ENCODE assay signal across 8 cellular contexts in genomic region chr13:33541962-33542308, GRCh38.
DNase-seq lines count a peak whose midpoint lies in the region; ATAC-seq and TF ChIP-seq lines count a peak whose summit lies in the region.

No MANE protein-coding gene starts in this region.

- POLR2A ChIA-PET in CD8-positive, alpha-beta memory T cell (lab: Charles Lee) = interaction anchor here (1.8 kb wide), 1 partner anchor 956 kb away, joined by 6 read pairs; the partner anchor contains the start of gene PDS5B

- H3K36me3 Mint-ChIP-seq in CD8-positive, alpha-beta memory T cell = peaks cover 0 to 12% (median 2%) of the 10 kb centered on the region in 3 donors

- CTCF ChIA-PET in CD8-positive, alpha-beta memory T cell (lab: Charles Lee) = no interaction called here

- no peak for ATAC-seq in GM21447 (IDR thresholded peaks at IDR 0.05; ENCODE audit: unreplicated experiment)
- no peak for ATAC-seq in GM18511 (IDR thresholded peaks at IDR 0.05; ENCODE audit: unreplicated experiment)

- peaks cover 38% of the 10 kb centered on the region for H3K4me1 ChIP-seq in CD8-positive, alpha-beta memory T cell (ENCODE audit: insufficient read depth, low read length)
- H3K4me1 ChIP-seq in OCI-LY3 (ENCODE audit: low read length) (peaks cover 28% of the 10 kb centered on the region), endocrine pancreas (ENCODE audit: control insufficient read depth, insufficient read depth, low read length) (peaks cover 28% of the 10 kb centered on the region), neutrophil (ENCODE audit: control insufficient read depth in 1 of 2, insufficient read depth in 1 of 2, low read depth in 1 of 2, low read length in 1 of 2) (peaks cover 31 to 32% of the 10 kb centered on the region in 2 experiments)

- peak overlapping the region; percentile 73 for H3K4me2 ChIP-seq in OCI-LY3 (ENCODE audit: low read length)

- peaks cover 0 to 2% of the 10 kb centered on the region in 2 donors for H3K27me3 Mint-ChIP-seq in CD8-positive, alpha-beta memory T cell

- H3K27ac ChIP-seq in CD8-positive, alpha-beta memory T cell (ENCODE audit: low read depth, low read length) = peak overlapping the region; percentile 99
- H3K27ac ChIP-seq in OCI-LY3 (ENCODE audit: low read length) (peak overlapping the region; percentile 91), neutrophil (peak overlapping the region; percentile 93)

- no peaks in the 10 kb centered on the region for H3K9me3 ChIP-seq in CD8-positive, alpha-beta memory T cell (ENCODE audit: low read length)
- H3K9me3 ChIP-seq in OCI-LY3 (ENCODE audit: insufficient read depth, low read length) = no peaks in the 10 kb centered on the region
- H3K9me3 ChIP-seq in endocrine pancreas (ENCODE audit: control insufficient read depth, low read length) = no peaks in the 10 kb centered on the region
- no peaks in the 10 kb centered on the region for H3K9me3 ChIP-seq in neutrophil

- H3K4me1 Mint-ChIP-seq in CD8-positive, alpha-beta memory T cell = peaks cover 45 to 52% (median 48%) of the 10 kb centered on the region in 3 donors

- no peaks in the 10 kb centered on the region for H4K20me1 ChIP-seq in OCI-LY3 (ENCODE audit: insufficient read depth, low read length)

- H3K27ac Mint-ChIP-seq in CD8-positive, alpha-beta memory T cell = peak overlapping the region; percentile 98 to 100 (median 100)

- no peaks in the 10 kb centered on the region for H3K79me2 ChIP-seq in OCI-LY3 (ENCODE audit: low read length)

- peak overlapping the region; percentile 80 for H2AFZ ChIP-seq in OCI-LY3 (ENCODE audit: low read depth, low read length)

- no peaks in the 10 kb centered on the region for H3K36me3 ChIP-seq in CD8-positive, alpha-beta memory T cell (ENCODE audit: insufficient read depth, low read length)
- H3K36me3 ChIP-seq in OCI-LY3 (replicated peaks; ENCODE audit: low read depth, low read length) = no peaks in the 10 kb centered on the region
- H3K36me3 ChIP-seq in endocrine pancreas (ENCODE audit: control insufficient read depth, insufficient read depth, low read length) = no peaks in the 10 kb centered on the region
- no peaks in the 10 kb centered on the region for H3K36me3 ChIP-seq in neutrophil

- H3K4me3 Mint-ChIP-seq in CD8-positive, alpha-beta memory T cell = peak overlapping the region; percentile 92 to 98 (median 94)

- H3K9me3 Mint-ChIP-seq in CD8-positive, alpha-beta memory T cell = peaks cover 0 to 2% (median 0%) of the 10 kb centered on the region in 5 donors

- H3K4me3 ChIP-seq in CD8-positive, alpha-beta memory T cell (ENCODE audit: low read length) = peak overlapping the region; percentile 91
- H3K4me3 ChIP-seq in OCI-LY3 (ENCODE audit: low read length) = peak overlapping the region; percentile 75
- H3K4me3 ChIP-seq in endocrine pancreas (ENCODE audit: control insufficient read depth, insufficient read depth, low read length) = peak overlapping the region; percentile 87
- H3K4me3 ChIP-seq in neutrophil (ENCODE audit: low read depth in 1 of 2, low read length in 1 of 2) = peak overlapping the region; percentile 65 to 79

- peak overlapping the region; percentile 89 for H3K9ac ChIP-seq in OCI-LY3 (ENCODE audit: low read length)
- H3K9ac ChIP-seq in endocrine pancreas (ENCODE audit: control insufficient read depth, insufficient read depth, low read length) = peak overlapping the region; percentile 42

- H3K27me3 ChIP-seq in CD8-positive, alpha-beta memory T cell (ENCODE audit: insufficient read depth, low read length, poor library complexity, severe bottlenecking) = no peaks in the 10 kb centered on the region
- no peaks in the 10 kb centered on the region for H3K27me3 ChIP-seq in OCI-LY3 (ENCODE audit: low read depth, low read length)
- no peaks in the 10 kb centered on the region for H3K27me3 ChIP-seq in endocrine pancreas (ENCODE audit: control insufficient read depth, insufficient read depth, low read length)
- no peaks in the 10 kb centered on the region for H3K27me3 ChIP-seq in neutrophil

- DNase-seq in CD8-positive, alpha-beta memory T cell = no peak
- DNase-seq in mucosa of gallbladder (ENCODE audit: low spot score) = no peak
- no peak for DNase-seq in globus pallidus (ENCODE audit: low spot score)

- TF ChIP-seq CTCF in OCI-LY3 (IDR thresholded peaks at IDR 0.05; ENCODE audit: low read depth, low read length) (no peak), neutrophil (IDR thresholded peaks at IDR 0.05) (no peak)
